In the genomic region with DNA sequence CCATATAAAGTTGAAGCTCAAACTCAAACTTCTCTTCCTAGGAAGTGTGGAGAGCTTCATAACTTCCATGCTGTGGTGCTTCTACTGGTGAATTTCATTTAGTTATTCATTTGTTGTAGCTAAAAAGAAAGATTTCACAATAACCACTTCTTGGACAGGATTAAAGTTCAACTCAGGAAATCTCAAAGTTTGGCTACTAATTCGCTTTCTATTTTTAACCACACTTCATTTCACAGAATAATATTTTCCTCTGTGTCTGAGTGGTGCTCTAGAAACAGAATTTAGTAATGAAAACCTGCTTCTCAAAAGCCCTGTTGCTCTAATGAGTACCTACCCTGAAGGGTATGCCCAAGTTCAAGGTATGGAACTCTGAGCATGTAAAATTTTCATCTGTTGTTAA, we compare ENCODE assay signal across 18 cellular contexts.
DNase-seq lines count a peak whose midpoint lies in the region; ATAC-seq, FAIRE-seq and TF ChIP-seq lines count a peak whose summit lies in the region.
"Had no signal": no experiment of that assay in that cellular context is flagged by ENCODE, and none has a peak within 500 bp of the region (broad histone marks: within the 10 kb centered on the region; RNA-seq: fewer than 3 reads in every experiment).

No MANE protein-coding gene starts in this region.

- POLR2A ChIA-PET in endothelial cell of umbilical vein (lab: Charles Lee) = no interaction called here

- H3K27ac ChIP-seq in GM23248 = peak overlapping the region; percentile 22; the same call in 1 of the 2 replicates
- H3K27ac ChIP-seq in endothelial cell of umbilical vein (ENCODE audit: insufficient read depth, low read depth, low read length) = no peak overlapping the region
- H3K27ac ChIP-seq in thoracic aorta = peak overlapping the region; percentile 40 to 80
- H3K27ac ChIP-seq: epithelial cell of prostate, VCaP had no signal

- no peak for FAIRE-seq in endothelial cell of umbilical vein (lab: Jason Lieb, UNC)
- FAIRE-seq: K562 had no signal

- H3K36me3 ChIP-seq in GM23248 (ENCODE audit: low read depth) (no peaks in the 10 kb centered on the region), endothelial cell of umbilical vein (ENCODE audit: control insufficient read depth in 2 of 2, extremely low read depth in 1 of 2, insufficient read depth in 2 of 2, low read length in 2 of 2) (no peaks in the 10 kb centered on the region), thoracic aorta (no peaks in the 10 kb centered on the region)

- TF ChIP-seq CTCF in endothelial cell of umbilical vein (IDR thresholded peaks at IDR 0.05; ENCODE audit: extremely low read depth in 1 of 2, insufficient read depth in 1 of 2, low read depth in 1 of 2, low read length in 2 of 2) = no peak
- TF ChIP-seq CTCF in thoracic aorta (IDR thresholded peaks at IDR 0.05) = no peak

- no peaks in the 10 kb centered on the region for H3K9me2 ChIP-seq in GM23248 (ENCODE audit: insufficient read depth)

- dilution Hi-C loops in endothelial cell of umbilical vein (cut with MboI; ENCODE audit: extremely low pct_ligation_motif_present, low sequenced_read_pairs) = no loop called here

- H2AFZ ChIP-seq in GM23248 = peak overlapping the region; percentile 13; the same call in 1 of the 2 replicates
- H2AFZ ChIP-seq in endothelial cell of umbilical vein (ENCODE audit: low read depth, low read length) = no peak overlapping the region

- no peaks in the 10 kb centered on the region for H3K9me1 ChIP-seq in endothelial cell of umbilical vein (replicated peaks; ENCODE audit: control insufficient read depth, extremely low read depth, insufficient read depth, low read length)

- H3F3A ChIP-seq in GM23248 (ENCODE audit: insufficient read depth) = peaks cover 35% of the 10 kb centered on the region

- peak; percentile 89 for ATAC-seq in thoracic aorta (ENCODE audit: insufficient number of reproducible peaks, low FRiP score, low read depth)
- no peak for ATAC-seq in HG03342 (IDR thresholded peaks at IDR 0.05; ENCODE audit: unreplicated experiment)
- ATAC-seq: K562 had no signal

- H3K4me1 ChIP-seq in GM23248 (ENCODE audit: insufficient read depth) (peaks cover 36% of the 10 kb centered on the region), endothelial cell of umbilical vein (ENCODE audit: control insufficient read depth, extremely low read depth, insufficient read depth, low read length) (no peaks in the 10 kb centered on the region), thoracic aorta (ENCODE audit: control insufficient read depth in 1 of 2, low read depth in 2 of 2) (peaks cover 63 to 83% of the 10 kb centered on the region in 2 donors)

- CTCF ChIA-PET in endothelial cell of umbilical vein (lab: Charles Lee) = no interaction called here
- CTCF ChIA-PET in activated naive CD4-positive, alpha-beta T cell treated with anti-CD3 and anti-CD28 coated beads for 36 hours (lab: Charles Lee) = no interaction called here

- intact Hi-C loops in endothelial cell of umbilical vein (cut with micrococcal nuclease) = no loop called here
- intact Hi-C loops in activated naive CD4-positive, alpha-beta T cell treated with anti-CD3 and anti-CD28 coated beads for 36 hours (cut with micrococcal nuclease) = no loop called here

- H3K9ac ChIP-seq in GM23248 (peak overlapping the region; percentile 4; the same call in 1 of the 2 replicates), endothelial cell of umbilical vein (replicated peaks; ENCODE audit: extremely low read depth, insufficient read depth, low read length) (no peak overlapping the region)

- H3K4me2 ChIP-seq in GM23248 (ENCODE audit: unreplicated experiment) (peak overlapping the region; percentile 48), endothelial cell of umbilical vein (ENCODE audit: insufficient read depth, low read length) (no peak overlapping the region)

- no peak overlapping the region for H3K4me3 Mint-ChIP-seq in activated naive CD4-positive, alpha-beta T cell treated with anti-CD3 and anti-CD28 coated beads for 36 hours
- H3K4me3 Mint-ChIP-seq: activated naive CD4-positive, alpha-beta T cell treated with anti-CD3 and anti-CD28 coated beads, Interleukin-2, amount 50 U/mL, for 24 hours; mesothelial cell of epicardium; type B pancreatic cell had no signal

- no peaks in the 10 kb centered on the region for H3K36me3 Mint-ChIP-seq in activated naive CD4-positive, alpha-beta T cell treated with anti-CD3 and anti-CD28 coated beads for 36 hours (ENCODE audit: low read depth)
- H3K36me3 Mint-ChIP-seq: activated naive CD4-positive, alpha-beta T cell treated with anti-CD3 and anti-CD28 coated beads, Interleukin-2, amount 50 U/mL, for 24 hours; mesothelial cell of epicardium; type B pancreatic cell had no signal

- H3K9me3 ChIP-seq in GM23248 (ENCODE audit: low read depth) (no peaks in the 10 kb centered on the region), endothelial cell of umbilical vein (replicated peaks; ENCODE audit: control insufficient read depth, insufficient read depth, low read length) (no peaks in the 10 kb centered on the region), thoracic aorta (no peaks in the 10 kb centered on the region)

- H3K4me3 ChIP-seq in GM23248 (no peak overlapping the region), endothelial cell of umbilical vein (replicated peaks in 1 of 3; ENCODE audit: insufficient read depth in 1 of 3, low read depth in 1 of 3, low read length in 3 of 3) (no peak overlapping the region), thoracic aorta (no peak overlapping the region)
- H3K4me3 ChIP-seq: K562 had no signal

- H4K20me1 ChIP-seq in GM23248 (ENCODE audit: insufficient read depth) = no peaks in the 10 kb centered on the region
- H4K20me1 ChIP-seq in endothelial cell of umbilical vein (replicated peaks; ENCODE audit: control insufficient read depth, extremely low read depth, insufficient read depth, low read length) = no peaks in the 10 kb centered on the region

- in situ Hi-C loops in GM23248 (cut with MboI) = no loop called here

- BruUV-seq in endothelial cell of umbilical vein (replicated peaks; lab: Mats Ljungman, UMichigan) = no TSS peak

- no peak for TF ChIP-seq POLR2A in endothelial cell of umbilical vein (IDR thresholded peaks at IDR 0.05; ENCODE audit: low read depth, low read length)

- WGBS in GM23248 (ENCODE audit: low coverage in 1 of 2, low lambda C conversion rate in 2 of 2, missing lambda C conversion rate in 2 of 2), 2 experiments = 4 to 6% methylated on average over 1 of the region's 1 CpG

- no peaks in the 10 kb centered on the region for H3K27me3 ChIP-seq in GM23248 (replicated peaks; ENCODE audit: insufficient read depth)
- no peaks in the 10 kb centered on the region for H3K27me3 ChIP-seq in endothelial cell of umbilical vein (ENCODE audit: control insufficient read depth in 2 of 2, insufficient read depth in 2 of 2, low read length in 2 of 2)
- H3K27me3 ChIP-seq in thoracic aorta (replicated peaks; ENCODE audit: insufficient read depth) = no peaks in the 10 kb centered on the region

- DNase-seq in GM23248 = peak; percentile 64
- peak; percentile 6 for DNase-seq in endothelial cell of umbilical vein (ENCODE audit: low read depth, low spot score)
- peak; percentile 1 for DNase-seq in kidney glomerular epithelial cell (lab: John Stamatoyannopoulos, UW)
- no peak for DNase-seq in thoracic aorta (ENCODE audit: low spot score)
- no peak for DNase-seq in activated naive CD4-positive, alpha-beta T cell treated with anti-CD3 and anti-CD28 coated beads for 36 hours
- DNase-seq in OCI-M2 (lab: John Stamatoyannopoulos, UW; ENCODE audit: unreplicated experiment) = no peak
- DNase-seq in activated effector memory CD4-positive, alpha-beta T cell treated with anti-CD3 and anti-CD28 coated beads, Interleukin-2, amount 50 U/mL, for 16 hours = no peak
- DNase-seq: GOT3, NCI-H1417, NCI-H345, occipital lobe had no signal

- H3K27me3 Mint-ChIP-seq in activated naive CD4-positive, alpha-beta T cell treated with anti-CD3 and anti-CD28 coated beads for 36 hours (ENCODE audit: low read depth) = peaks cover under 1% of the 10 kb centered on the region
- H3K27me3 Mint-ChIP-seq: activated naive CD4-positive, alpha-beta T cell treated with anti-CD3 and anti-CD28 coated beads, Interleukin-2, amount 50 U/mL, for 24 hours; type B pancreatic cell had no signal

- no peak overlapping the region for H3K27ac Mint-ChIP-seq in activated naive CD4-positive, alpha-beta T cell treated with anti-CD3 and anti-CD28 coated beads for 36 hours
- H3K27ac Mint-ChIP-seq: activated naive CD4-positive, alpha-beta T cell treated with anti-CD3 and anti-CD28 coated beads, Interleukin-2, amount 50 U/mL, for 24 hours; mesothelial cell of epicardium; type B pancreatic cell had no signal

- H3K79me2 ChIP-seq in GM23248 (ENCODE audit: insufficient read depth) (no peaks in the 10 kb centered on the region), endothelial cell of umbilical vein (ENCODE audit: control insufficient read depth, insufficient read depth, low read length) (no peaks in the 10 kb centered on the region)

- no peaks in the 10 kb centered on the region for H3K9me3 Mint-ChIP-seq in activated naive CD4-positive, alpha-beta T cell treated with anti-CD3 and anti-CD28 coated beads for 36 hours
- H3K9me3 Mint-ChIP-seq: activated naive CD4-positive, alpha-beta T cell treated with anti-CD3 and anti-CD28 coated beads, Interleukin-2, amount 50 U/mL, for 24 hours; type B pancreatic cell had no signal

- H3K4me1 Mint-ChIP-seq in activated naive CD4-positive, alpha-beta T cell treated with anti-CD3 and anti-CD28 coated beads for 36 hours (ENCODE audit: low read depth) = no peaks in the 10 kb centered on the region
- H3K4me1 Mint-ChIP-seq: activated naive CD4-positive, alpha-beta T cell treated with anti-CD3 and anti-CD28 coated beads, Interleukin-2, amount 50 U/mL, for 24 hours; mesothelial cell of epicardium had no signal

TF ChIP-seq in endothelial cell of umbilical vein, 7 proteins besides CTCF, POLR2A, EP300 and RAD21:
- no peak for TF ChIP-seq EZH2 (IDR thresholded peaks at IDR 0.05; ENCODE audit: borderline replicate concordance, low read depth, low read length, severe bottlenecking)
- no peak for TF ChIP-seq JUN (IDR thresholded peaks at IDR 0.05; ENCODE audit: borderline replicate concordance, insufficient read depth, insufficient read length, low read depth)
- no peak for TF ChIP-seq MAX (IDR thresholded peaks at IDR 0.05; ENCODE audit: insufficient read depth, insufficient read length)

Comparison
In these comparisons a context has a peak if more than half of its experiments do, and no peak if none do; other contexts are left out.
1. DNase-seq: peak in GM23248 (single experiment), endothelial cell of umbilical vein (single experiment) and kidney glomerular epithelial cell (single experiment); none in thoracic aorta (single experiment), activated naive CD4-positive, alpha-beta T cell treated with anti-CD3 and anti-CD28 coated beads for 36 hours (single experiment), OCI-M2 (single experiment) and activated effector memory CD4-positive, alpha-beta T cell treated with anti-CD3 and anti-CD28 coated beads, Interleukin-2, amount 50 U/mL, for 16 hours (single experiment).